In genomic region chr20:4672948-4673347, GRCh38 we compare ENCODE assay signal across 35 cellular contexts. TPM values are rescaled to one million over a fixed set of nuclear protein-coding genes. Genes with fewer than 3 reads are reported as not detected.
"Had no signal": no experiment of that assay in that cellular context is flagged by ENCODE, and none has a peak within 500 bp of the region (broad histone marks: within the 10 kb centered on the region; RNA-seq: fewer than 3 reads in every experiment).

No MANE protein-coding gene starts in this region.

- H3K27ac ChIP-seq: ovary, parathyroid adenoma, psoas muscle, skin epidermis, spleen, stomach, thoracic aorta, thyroid gland, tibial nerve, upper lobe of left lung, vagina had no signal

- H3K9me3 Mint-ChIP-seq: naive thymus-derived CD8-positive, alpha-beta T cell; natural killer cell treated with Interleukin-12 subunit alpha and Interleukin-12 subunit beta and Interleukin-15 and Interleukin-18, amount 100 ng/mL, for 72 hours; nephron progenitor cell; stimulated activated naive B cell treated with anti-CD40 and anti-IgM and Interleukin-4, amounts not matched to agents 10 μg/mL and 1 μg/mL and 100 μg/mL, for 72 hours; stimulated activated naive CD8-positive, alpha-beta T cell treated with anti-CD3 and anti-CD28 coated beads, Interleukin-15, Interleukin-2, amounts not matched to agents 100 ng/mL and 50 ng/mL, for 24 hours had no signal

- H3K4me3 ChIP-seq: ovary, psoas muscle, skin epidermis, smooth muscle cell, spleen, stomach, thoracic aorta, thyroid gland, tibial nerve, upper lobe of left lung, vagina had no signal

- ATAC-seq: naive thymus-derived CD8-positive, alpha-beta T cell; natural killer cell treated with Interleukin-12 subunit alpha and Interleukin-12 subunit beta and Interleukin-15 and Interleukin-18, amount 100 ng/mL, for 72 hours; psoas muscle; right cardiac atrium; sciatic nerve; stimulated activated naive B cell treated with anti-CD40 and anti-IgM and Interleukin-4, amounts not matched to agents 10 μg/mL and 1 μg/mL and 100 μg/mL, for 72 hours had no signal

- H3K27me3 ChIP-seq: ovary, spleen, stomach, thyroid gland, tibial nerve, upper lobe of left lung, vagina had no signal

- DNase-seq: naive thymus-derived CD8-positive, alpha-beta T cell; nephron progenitor cell; occipital lobe; ovary; posterior cingulate gyrus; psoas muscle; right cardiac atrium; spleen; stimulated activated CD4-positive, alpha-beta T cell treated with anti-CD3 and anti-CD28 coated beads, Interleukin-12 subunit alpha, Interleukin-12 subunit beta, amount 100 ng/mL, for 4 hours; stimulated activated CD4-positive, alpha-beta T cell treated with anti-CD3 and anti-CD28 coated beads, Interleukin-1b, Interleukin-23, amount 100 ng/mL, for 48 hours; stimulated activated CD4-positive, alpha-beta T cell treated with anti-CD3 and anti-CD28 coated beads, Interleukin-4, amount 100 ng/mL, for 1 hour; stimulated activated CD4-positive, alpha-beta T cell treated with anti-CD3 and anti-CD28 coated beads, Interleukin-4, amount 100 ng/mL, for 4 hours; stimulated activated CD8-positive, alpha-beta memory T cell treated with anti-CD3 and anti-CD28 coated beads, Interleukin-4, amount 100 ng/mL, for 48 hours; stimulated activated naive B cell treated with anti-CD40 and anti-IgM and Interleukin-4, amounts not matched to agents 10 μg/mL and 1 μg/mL and 100 μg/mL, for 72 hours; stimulated activated naive CD4-positive, alpha-beta T cell treated with Interleukin-2 at 50 U/mL for 16 hours; stomach; thyroid gland; trophoblast cell; upper lobe of left lung had no signal

- H3K79me2 ChIP-seq: parathyroid adenoma had no signal

- H3K36me3 ChIP-seq: ovary, spleen, stomach, thoracic aorta, thyroid gland, tibial nerve, upper lobe of left lung, vagina had no signal

- H3K4me2 ChIP-seq: smooth muscle cell had no signal

- H3K4me1 ChIP-seq: psoas muscle, stomach, thyroid gland, vagina had no signal

- H3K9ac ChIP-seq: parathyroid adenoma had no signal

- H2AFZ ChIP-seq: parathyroid adenoma had no signal

- H3K4me3 Mint-ChIP-seq: naive thymus-derived CD8-positive, alpha-beta T cell; natural killer cell treated with Interleukin-12 subunit alpha and Interleukin-12 subunit beta and Interleukin-15 and Interleukin-18, amount 100 ng/mL, for 72 hours; nephron progenitor cell; neural crest cell; stimulated activated naive B cell treated with anti-CD40 and anti-IgM and Interleukin-4, amounts not matched to agents 10 μg/mL and 1 μg/mL and 100 μg/mL, for 72 hours; stimulated activated naive CD8-positive, alpha-beta T cell treated with anti-CD3 and anti-CD28 coated beads, Interleukin-15, Interleukin-2, amounts not matched to agents 100 ng/mL and 50 ng/mL, for 24 hours had no signal

- H3K9me3 ChIP-seq: ovary, psoas muscle, spleen, stomach, thoracic aorta, thyroid gland, tibial nerve, upper lobe of left lung, vagina had no signal

- H3K27me3 Mint-ChIP-seq: natural killer cell treated with Interleukin-12 subunit alpha and Interleukin-12 subunit beta and Interleukin-15 and Interleukin-18, amount 100 ng/mL, for 72 hours; stimulated activated naive CD8-positive, alpha-beta T cell treated with anti-CD3 and anti-CD28 coated beads, Interleukin-15, Interleukin-2, amounts not matched to agents 100 ng/mL and 50 ng/mL, for 24 hours had no signal

- FAIRE-seq: urothelium cell line had no signal

- H3K36me3 Mint-ChIP-seq: naive thymus-derived CD8-positive, alpha-beta T cell; natural killer cell treated with Interleukin-12 subunit alpha and Interleukin-12 subunit beta and Interleukin-15 and Interleukin-18, amount 100 ng/mL, for 72 hours; stimulated activated naive B cell treated with anti-CD40 and anti-IgM and Interleukin-4, amounts not matched to agents 10 μg/mL and 1 μg/mL and 100 μg/mL, for 72 hours had no signal

- H3K27ac Mint-ChIP-seq: natural killer cell treated with Interleukin-12 subunit alpha and Interleukin-12 subunit beta and Interleukin-15 and Interleukin-18, amount 100 ng/mL, for 72 hours; nephron progenitor cell; progenitor cell of endocrine pancreas; stimulated activated naive B cell treated with anti-CD40 and anti-IgM and Interleukin-4, amounts not matched to agents 10 μg/mL and 1 μg/mL and 100 μg/mL, for 72 hours; stimulated activated naive CD8-positive, alpha-beta T cell treated with anti-CD3 and anti-CD28 coated beads, Interleukin-15, Interleukin-2, amounts not matched to agents 100 ng/mL and 50 ng/mL, for 24 hours had no signal

RNA-seq across cellular contexts. Expression of gene PRND, which starts 48.8 kb away (rescaled TPM):
- total RNA-seq: naive thymus-derived CD8-positive, alpha-beta T cell; natural killer cell treated with Interleukin-12 subunit alpha and Interleukin-12 subunit beta and Interleukin-15 and Interleukin-18, amount 100 ng/mL, for 72 hours; neural crest cell; osteoblast; progenitor cell of endocrine pancreas; psoas muscle; renal cortical epithelial cell; right cardiac atrium; smooth muscle cell; spleen; subcutaneous adipose tissue; thoracic aorta; ureter; vagina had no signal
- polyA plus RNA-seq: naive thymus-derived CD8-positive, alpha-beta T cell; psoas muscle; right cardiac atrium; smooth muscle cell had no signal
